9 cellular contexts compared by ENCODE assay signal in genomic region chr1:39110325-39110851, GRCh38.
A peak's percentile ranks its signal among the peaks of the same experiment; 100 is the strongest.
DNase-seq lines count a peak whose midpoint lies in the region; ATAC-seq and TF ChIP-seq lines count a peak whose summit lies in the region.
"Had no signal": no experiment of that assay in that cellular context is flagged by ENCODE, and none has a peak within 500 bp of the region (broad histone marks: within the 10 kb centered on the region; RNA-seq: fewer than 3 reads in every experiment).

No MANE protein-coding gene starts in this region.

- no peaks in the 10 kb centered on the region for H3K27me3 ChIP-seq in lower lobe of right lung (ENCODE audit: low read depth)
- H3K27me3 ChIP-seq in transverse colon: no peaks in the 10 kb centered on the region
- H3K27me3 ChIP-seq in effector memory CD4-positive, alpha-beta T cell (replicated peaks; ENCODE audit: control insufficient read depth, insufficient read depth, low read length, poor library complexity, severe bottlenecking): no peaks in the 10 kb centered on the region

- TF ChIP-seq CTCF in lower lobe of right lung (IDR thresholded peaks at IDR 0.05): no peak
- TF ChIP-seq CTCF in transverse colon (IDR thresholded peaks at IDR 0.05): no peak

- DNase-seq in LHCN-M2 (ENCODE audit: low read depth) (peak; percentile 84), lower lobe of right lung (no peak), transverse colon (no peak), left colon (no peak)
- DNase-seq in effector memory CD4-positive, alpha-beta T cell: no peak
- DNase-seq: activated CD4-positive, alpha-beta T cell treated with anti-CD3 and anti-CD28 coated beads, Interleukin-2, amount 50 U/mL, for 4 hours; stimulated activated CD4-positive, alpha-beta T cell treated with anti-CD3 and anti-CD28 coated beads, Interleukin-15, amount 100 ng/mL, for 24 hours had no signal

- no peak for TF ChIP-seq POLR2A in transverse colon (IDR thresholded peaks at IDR 0.05)

- TF ChIP-seq EP300 in transverse colon (IDR thresholded peaks at IDR 0.05; ENCODE audit: low read depth): no peak

- ATAC-seq in lower lobe of right lung (peak; percentile 73 to 77), left colon (no peak), GM21381 (IDR thresholded peaks at IDR 0.05; ENCODE audit: unreplicated experiment) (no peak)

- WGBS in transverse colon (ENCODE audit: low coverage in 1 of 2), 2 donors: 49 to 61% methylated on average over 3 of the region's 3 CpGs

- H3K36me3 ChIP-seq in lower lobe of right lung: no peaks in the 10 kb centered on the region
- H3K36me3 ChIP-seq in transverse colon: no peaks in the 10 kb centered on the region
- H3K36me3 ChIP-seq in effector memory CD4-positive, alpha-beta T cell (ENCODE audit: control insufficient read depth, insufficient read depth, low read length): no peaks in the 10 kb centered on the region

- in situ Hi-C loops in transverse colon (cut with MboI; ENCODE audit: low pct_ligation_motif_present in 1 of 4, low pct_unique_long_range_greater_than_20kb in 1 of 4, low sequenced_read_pairs in 3 of 4): no loop called here

- H3K4me1 ChIP-seq in lower lobe of right lung (peaks cover 82% of the 10 kb centered on the region), transverse colon (peaks cover 16 to 89% (median 39%) of the 10 kb centered on the region in 4 donors)
- H3K4me1 ChIP-seq in effector memory CD4-positive, alpha-beta T cell (ENCODE audit: control insufficient read depth, insufficient read depth, low read length, poor library complexity, severe bottlenecking): peaks cover 12% of the 10 kb centered on the region

- H3K27ac ChIP-seq in cingulate gyrus (ENCODE audit: low read depth, low read length) (peak overlapping the region; percentile 15), lower lobe of right lung (peak overlapping the region; percentile 66), transverse colon (peak overlapping the region; percentile 68 to 96 (median 94))
- H3K27ac ChIP-seq in effector memory CD4-positive, alpha-beta T cell (ENCODE audit: insufficient read depth, low read length, poor library complexity, severe bottlenecking): no peak overlapping the region

- H3K4me3 ChIP-seq in lower lobe of right lung (no peak overlapping the region), transverse colon (no peak overlapping the region)
- no peak overlapping the region for H3K4me3 ChIP-seq in effector memory CD4-positive, alpha-beta T cell (ENCODE audit: insufficient read depth, low read depth, low read length, poor library complexity, severe bottlenecking)

- no peaks in the 10 kb centered on the region for H3K9me3 ChIP-seq in lower lobe of right lung
- H3K9me3 ChIP-seq in transverse colon: no peaks in the 10 kb centered on the region
- H3K9me3 ChIP-seq in effector memory CD4-positive, alpha-beta T cell (ENCODE audit: control insufficient read depth, low read length): no peaks in the 10 kb centered on the region

- intact Hi-C loops in lower lobe of right lung (cut with DNase I) (no loop called here), transverse colon (cut with DNase I; ENCODE audit: low total_unique reads) (no loop called here), left colon (cut with DNase I, micrococcal nuclease) (no loop called here)

Comparison
In these comparisons a context has a peak if more than half of its experiments do, and no peak if none do; other contexts are left out.
1. ATAC-seq: peak in lower lobe of right lung (2 of 2); none in left colon (single experiment) and GM21381 (single experiment).